7 cellular contexts compared by ENCODE assay signal in genomic region chr7:108114117-108114841, GRCh38. TPM values are rescaled to one million over a fixed set of nuclear protein-coding genes. Genes with fewer than 3 reads are reported as not detected.
DNase-seq lines count a peak whose midpoint lies in the region; ATAC-seq and TF ChIP-seq lines count a peak whose summit lies in the region.

No MANE protein-coding gene starts in this region.

- in situ Hi-C loops in IMR-90 (cut with MboI; ENCODE audit: low sequenced_read_pairs) (no loop called here), astrocyte of the spinal cord (cut with HindIII; ENCODE audit: low sequenced_read_pairs) (no loop called here)

- H3K9me1 ChIP-seq in IMR-90 (ENCODE audit: insufficient read depth, low read length) = no peaks in the 10 kb centered on the region

- H3K27me3 ChIP-seq in IMR-90 (ENCODE audit: control insufficient read depth, insufficient read depth, low read length) (no peaks in the 10 kb centered on the region), neural progenitor cell (no peaks in the 10 kb centered on the region)

- ATAC-seq in GM19438 (IDR thresholded peaks at IDR 0.05; ENCODE audit: low read depth, unreplicated experiment) (peak; percentile 87), IMR-90 (ENCODE audit: low read depth) (no peak)

- H3K36me3 ChIP-seq in IMR-90 (ENCODE audit: control insufficient read depth, insufficient read depth, low read length) (no peaks in the 10 kb centered on the region), neural progenitor cell (no peaks in the 10 kb centered on the region)

- H3K4ac ChIP-seq in IMR-90 (ENCODE audit: low read depth, low read length) = no peak overlapping the region

- H3K23ac ChIP-seq in IMR-90 (ENCODE audit: low read depth, low read length) = no peak overlapping the region

- H3K36me3 Mint-ChIP-seq in neural progenitor cell = no peaks in the 10 kb centered on the region

- no TSS peak for BruUV-seq in IMR-90 (replicated peaks; lab: Mats Ljungman, UMichigan)

- H3K9me3 Mint-ChIP-seq in neural progenitor cell = no peaks in the 10 kb centered on the region

- H3K14ac ChIP-seq in IMR-90 (replicated peaks; ENCODE audit: low read depth, low read length) = no peak overlapping the region

- no peak overlapping the region for H3K4me3 ChIP-seq in IMR-90 (ENCODE audit: insufficient read depth, low read depth, low read length)
- H3K4me3 ChIP-seq in astrocyte of the spinal cord (ENCODE audit: low read depth, low read length) = no peak overlapping the region
- H3K4me3 ChIP-seq in neural progenitor cell = no peak overlapping the region

- H3F3A ChIP-seq in neural progenitor cell (ENCODE audit: low read depth) = no peaks in the 10 kb centered on the region

- WGBS in IMR-90 (ENCODE audit: extremely low coverage in 2 of 2, insufficient read length in 1 of 2), 2 experiments = 80% methylated on average over 1 of the region's 6 CpGs; no CpG with 5 or more reads in 1 of the 2 experiments

- H3K9me3 ChIP-seq in IMR-90 (ENCODE audit: control insufficient read depth, insufficient read depth, low read length) (no peaks in the 10 kb centered on the region), neural progenitor cell (ENCODE audit: low read depth) (no peaks in the 10 kb centered on the region)

- H2BK120ac ChIP-seq in IMR-90 (ENCODE audit: low read depth, low read length) = no peak overlapping the region

- no peaks in the 10 kb centered on the region for H3K4me1 Mint-ChIP-seq in neural progenitor cell

- H3K27ac ChIP-seq in IMR-90 (ENCODE audit: insufficient read depth, low read length) = no peak overlapping the region
- H3K27ac ChIP-seq in neural progenitor cell = no peak overlapping the region

- no peak overlapping the region for H4K91ac ChIP-seq in IMR-90 (ENCODE audit: insufficient read depth, low read depth, low read length)

- no peak overlapping the region for H3K56ac ChIP-seq in IMR-90 (ENCODE audit: extremely low read depth, insufficient read depth, low read length)

- TF ChIP-seq RAD21 in IMR-90 (IDR thresholded peaks at IDR 0.05; ENCODE audit: low read length) = no peak

- dilution Hi-C loops in IMR-90 (cut with HindIII; ENCODE audit: low sequenced_read_pairs, unreplicated experiment) = no loop called here

- intact Hi-C loops in IMR-90 (cut with micrococcal nuclease) = no loop called here

- H2AK5ac ChIP-seq in IMR-90 (ENCODE audit: low read depth, low read length) = no peak overlapping the region

- H3K27ac Mint-ChIP-seq in neural progenitor cell = no peak overlapping the region

- H3K4me2 ChIP-seq in IMR-90 (ENCODE audit: low read depth, low read length) (no peak overlapping the region), neural progenitor cell (no peak overlapping the region)

- no peak overlapping the region for H2BK20ac ChIP-seq in IMR-90 (ENCODE audit: low read depth, low read length)

- TF ChIP-seq POLR2A in IMR-90 (IDR thresholded peaks at IDR 0.05; ENCODE audit: low read depth, low read length) = no peak

- peak; percentile 82 for TF ChIP-seq CTCF in GM10248 (IDR thresholded peaks at IDR 0.05; ENCODE audit: control extremely low read depth, extremely low read depth, low read depth, missing control alignments)
- TF ChIP-seq CTCF in IMR-90 (conservative IDR thresholded peaks at IDR 0.05; ENCODE audit: low read depth, low read length) = peak; percentile 29; the same call in 1 of the 2 replicates
- TF ChIP-seq CTCF in astrocyte of the spinal cord (IDR thresholded peaks at IDR 0.05; ENCODE audit: low read depth, low read length) = peak; percentile 40
- TF ChIP-seq CTCF in neural progenitor cell (IDR thresholded peaks at IDR 0.05) = peak; percentile 88

- H3K9ac ChIP-seq in IMR-90 (ENCODE audit: low read depth, low read length) (no peak overlapping the region), neural progenitor cell (no peak overlapping the region)

- no peak overlapping the region for H2BK5ac ChIP-seq in IMR-90 (ENCODE audit: low read depth, low read length, poor library complexity, severe bottlenecking)

- H4K20me1 ChIP-seq in IMR-90 (ENCODE audit: insufficient read depth, low read length) = no peaks in the 10 kb centered on the region
- H4K20me1 ChIP-seq in neural progenitor cell (ENCODE audit: low read depth) = no peaks in the 10 kb centered on the region

- H3K18ac ChIP-seq in IMR-90 (ENCODE audit: low read depth, low read length) = no peak overlapping the region

- POLR2A ChIA-PET in GM10248 (lab: Yijun Ruan, JAX) = no interaction called here
- POLR2A ChIA-PET in IMR-90 (lab: Charles Lee; ENCODE audit: unreplicated experiment) = no interaction called here

- H3K27me3 Mint-ChIP-seq in neural progenitor cell (ENCODE audit: insufficient read depth, low read depth) = peaks cover 2% of the 10 kb centered on the region

- H4K5ac ChIP-seq in IMR-90 (ENCODE audit: low read depth, low read length) = no peak overlapping the region

- no peak overlapping the region for H2AFZ ChIP-seq in IMR-90 (replicated peaks; ENCODE audit: low read length, poor library complexity)
- H2AFZ ChIP-seq in neural progenitor cell (replicated peaks) = peak overlapping the region; percentile 77

- H3K4me1 ChIP-seq in IMR-90 (ENCODE audit: control insufficient read depth, insufficient read depth, low read length) = no peaks in the 10 kb centered on the region
- no peaks in the 10 kb centered on the region for H3K4me1 ChIP-seq in neural progenitor cell

- CTCF ChIA-PET in GM10248 (lab: Yijun Ruan, JAX) = interaction anchor here (1.1 to 3.2 kb wide), 21 partner anchors 8 to 385 kb away, joined by 3 to 110 read pairs (median 5); partner anchors contain the start of gene LAMB4
- CTCF ChIA-PET in IMR-90 (lab: Yijun Ruan, JAX) = interaction anchor here (0.7 to 1.1 kb wide), 2 partner anchors 32 to 65 kb away, joined by 4 read pairs; no protein-coding TSS in a partner anchor

- no peak overlapping the region for H4K8ac ChIP-seq in IMR-90 (ENCODE audit: low read depth in 2 of 2, low read length in 2 of 2)

- H3K79me2 ChIP-seq in neural progenitor cell (ENCODE audit: low read depth) = no peaks in the 10 kb centered on the region

- H3K79me1 ChIP-seq in IMR-90 (ENCODE audit: low read depth in 1 of 2, low read length in 2 of 2) = no peaks in the 10 kb centered on the region

- DNase-seq in GM10248 (ENCODE audit: extremely low spot score) (no peak), IMR-90 (no peak), astrocyte of the spinal cord (ENCODE audit: low read depth, low spot score) (no peak), neural progenitor cell (ENCODE audit: low spot score) (peak; percentile 72), NOMO-1 treated with DMSO at 0.1 percent for 48 hours (lab: John Stamatoyannopoulos, UW; ENCODE audit: unreplicated experiment) (no peak)
- no peak for DNase-seq in effector CD4-positive, alpha-beta T cell

- no peak overlapping the region for H3K4me3 Mint-ChIP-seq in neural progenitor cell

- no peak overlapping the region for H2AK9ac ChIP-seq in IMR-90 (replicated peaks; ENCODE audit: low read depth, low read length, poor library complexity)

- H2BK15ac ChIP-seq in IMR-90 (ENCODE audit: low read depth, low read length) = no peak overlapping the region

TF ChIP-seq in IMR-90, 13 proteins besides CTCF, POLR2A, EP300 and RAD21:
- TF ChIP-seq CEBPB (IDR thresholded peaks at IDR 0.05; ENCODE audit: low read depth, low read length) (no peak), MAZ (IDR thresholded peaks at IDR 0.05; ENCODE audit: borderline replicate concordance, low read depth, low read length) (no peak), MXI1 (IDR thresholded peaks at IDR 0.05; ENCODE audit: borderline replicate concordance, low read depth, low read length) (no peak), SMC3 (IDR thresholded peaks at IDR 0.05; ENCODE audit: low read depth, low read length) (no peak), FOS (IDR thresholded peaks at IDR 0.05; ENCODE audit: low read depth, low read length) (no peak), CHD1 (IDR thresholded peaks at IDR 0.05; ENCODE audit: low read depth, low read length) (no peak), RCOR1 (IDR thresholded peaks at IDR 0.05; ENCODE audit: insufficient replicate concordance, low read length) (no peak), RFX5 (IDR thresholded peaks at IDR 0.05; ENCODE audit: low read depth, low read length) (no peak), MAFK (IDR thresholded peaks at IDR 0.05; ENCODE audit: low read depth, low read length) (no peak), BHLHE40 (IDR thresholded peaks at IDR 0.05; ENCODE audit: low read depth, low read length) (no peak), USF2 (IDR thresholded peaks at IDR 0.05; ENCODE audit: low read depth, low read length) (no peak), NFE2L2 (IDR thresholded peaks at IDR 0.05; ENCODE audit: low read depth, low read length) (no peak)
- TF ChIP-seq, protein P1, sequence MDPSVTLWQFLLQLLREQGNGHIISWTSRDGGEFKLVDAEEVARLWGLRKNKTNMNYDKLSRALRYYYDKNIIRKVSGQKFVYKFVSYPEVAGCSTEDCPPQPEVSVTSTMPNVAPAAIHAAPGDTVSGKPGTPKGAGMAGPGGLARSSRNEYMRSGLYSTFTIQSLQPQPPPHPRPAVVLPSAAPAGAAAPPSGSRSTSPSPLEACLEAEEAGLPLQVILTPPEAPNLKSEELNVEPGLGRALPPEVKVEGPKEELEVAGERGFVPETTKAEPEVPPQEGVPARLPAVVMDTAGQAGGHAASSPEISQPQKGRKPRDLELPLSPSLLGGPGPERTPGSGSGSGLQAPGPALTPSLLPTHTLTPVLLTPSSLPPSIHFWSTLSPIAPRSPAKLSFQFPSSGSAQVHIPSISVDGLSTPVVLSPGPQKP (IDR thresholded peaks at IDR 0.05; ENCODE audit: borderline replicate concordance, low read depth, low read length) = no peak

RNA-seq across cellular contexts. Expression of gene LAMB4, which starts 15.9 kb away (rescaled TPM):
- under 0.01 and 0.18 TPM in 2 replicates for total RNA-seq in IMR-90 (2012; rRNA removed)
- polyA plus RNA-seq in IMR-90 (2012; rRNA removed) = 0.12 and 0.13 TPM in 2 replicates
- 0.05 and 0.09 TPM in 2 replicates for polyA plus RNA-seq in IMR-90 (2012; cell fraction: cytosol; rRNA removed)
- polyA plus RNA-seq in IMR-90 (2012; cell fraction: nucleus; rRNA removed; ENCODE audit: low replicate concordance) = 0.05 and 0.10 TPM in 2 replicates
- total RNA-seq in neural progenitor cell (ENCODE audit: low replicate concordance) = not detected in 2 replicates

Comparison
In these comparisons a context has a peak if more than half of its experiments do, and no peak if none do; other contexts are left out.
1. CTCF ChIP-seq: peak in every context shown above with its lines; median percentile 88 in neural progenitor cell; 82 in GM10248; 40 in astrocyte of the spinal cord; 29 in IMR-90.